ENCODE assay signal across 8 cellular contexts in the genomic region with DNA sequence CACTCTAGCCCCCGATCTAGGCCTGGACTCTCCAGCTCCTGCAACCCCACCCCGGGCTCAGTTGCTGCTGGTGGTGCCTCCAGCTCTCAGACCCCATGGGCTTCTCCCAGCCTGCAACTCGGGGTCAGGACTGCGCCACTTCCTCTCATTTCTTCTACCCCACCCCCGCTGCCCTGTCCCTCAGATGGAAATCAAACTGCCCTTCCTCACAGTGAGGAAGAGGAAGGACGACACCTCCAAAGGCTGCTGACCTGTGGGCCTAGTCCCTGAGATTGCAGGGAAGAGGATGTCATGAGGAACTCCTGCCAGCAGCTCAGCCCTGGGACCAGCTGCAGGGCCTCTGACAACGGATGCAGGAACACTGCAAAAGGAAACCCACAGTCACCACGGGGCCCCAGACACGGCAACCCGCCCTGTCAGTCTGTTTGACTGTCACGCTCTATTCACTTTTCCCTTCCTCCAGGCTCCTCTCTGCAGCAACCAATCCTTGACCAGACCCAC. TPM values are rescaled to one million over a fixed set of nuclear protein-coding genes. Genes with fewer than 3 reads are reported as not detected.
A peak's percentile ranks its signal among the peaks of the same experiment; 100 is the strongest.
DNase-seq lines count a peak whose midpoint lies in the region; ATAC-seq and TF ChIP-seq lines count a peak whose summit lies in the region.

No MANE protein-coding gene starts in this region.

- no peaks in the 10 kb centered on the region for H3K27me3 Mint-ChIP-seq in mesothelial cell of epicardium (ENCODE audit: low read depth)
- H3K27me3 Mint-ChIP-seq in type B pancreatic cell, result no peaks in the 10 kb centered on the region

- H3K9me3 Mint-ChIP-seq in mesothelial cell of epicardium (no peaks in the 10 kb centered on the region), type B pancreatic cell (no peaks in the 10 kb centered on the region)

- peaks cover 81% of the 10 kb centered on the region for H3K4me1 ChIP-seq in RWPE2 (ENCODE audit: insufficient read depth, poor library complexity, severe bottlenecking)

- H3K4me3 Mint-ChIP-seq in mesothelial cell of epicardium (no peak overlapping the region), type B pancreatic cell (peak overlapping the region; percentile 81)

- no peaks in the 10 kb centered on the region for H3K27me3 ChIP-seq in RWPE2 (ENCODE audit: insufficient read depth, poor library complexity, severe bottlenecking)

- DNase-seq in EH (ENCODE audit: low read depth) (peak; percentile 46), RWPE2 (ENCODE audit: low spot score) (no peak), mesothelial cell of epicardium (ENCODE audit: low spot score in 2 of 2, unreplicated experiment in 2 of 2) (no peak), type B pancreatic cell (ENCODE audit: extremely low spot score, unreplicated experiment) (no peak), NCI-H1105 (lab: John Stamatoyannopoulos, UW) (no peak), HuH-7 (ENCODE audit: low spot score) (no peak)

- H3K4me1 Mint-ChIP-seq in mesothelial cell of epicardium (peaks cover 71% of the 10 kb centered on the region), type B pancreatic cell (ENCODE audit: unreplicated experiment) (peaks cover 69% of the 10 kb centered on the region)

- no peaks in the 10 kb centered on the region for H3K9me3 ChIP-seq in RWPE2 (ENCODE audit: severe bottlenecking)

- H3K36me3 Mint-ChIP-seq in mesothelial cell of epicardium, result no peaks in the 10 kb centered on the region
- H3K36me3 Mint-ChIP-seq in type B pancreatic cell, result no peaks in the 10 kb centered on the region

- ATAC-seq in HG02623 (IDR thresholded peaks at IDR 0.05; ENCODE audit: unreplicated experiment) (peak; percentile 50), RWPE2 (ENCODE audit: low read depth) (no peak)

- H3K27ac Mint-ChIP-seq in mesothelial cell of epicardium, result peak overlapping the region; percentile 91
- H3K27ac Mint-ChIP-seq in type B pancreatic cell, result peak overlapping the region; percentile 97

- H3K36me3 ChIP-seq in RWPE2 (ENCODE audit: low read depth), result peaks cover 27% of the 10 kb centered on the region

- H3K27ac ChIP-seq in RWPE2 (ENCODE audit: poor library complexity, severe bottlenecking), result peak overlapping the region; percentile 99
- peak overlapping the region; percentile 80 for H3K27ac ChIP-seq in angular gyrus (ENCODE audit: low read depth, low read length)

- no peak for TF ChIP-seq CTCF in RWPE2 (IDR thresholded peaks at IDR 0.05; ENCODE audit: poor library complexity, severe bottlenecking)
- no peak for TF ChIP-seq CTCF in mesothelial cell of epicardium (IDR thresholded peaks at IDR 0.05; ENCODE audit: unreplicated experiment)
- TF ChIP-seq CTCF in type B pancreatic cell (conservative IDR thresholded peaks at IDR 0.05), result no peak

- H3K4me3 ChIP-seq in RWPE2 (ENCODE audit: severe bottlenecking), result no peak overlapping the region

RNA-seq across cellular contexts. Expression of a gene that starts 29.3 kb away (rescaled TPM):
- 46.4 to 48.6 TPM (median 47.7 TPM) in 3 replicates for total RNA-seq in mesothelial cell of epicardium
- total RNA-seq in type B pancreatic cell (ENCODE audit: low replicate concordance), result 35.5 and 64.8 TPM in 2 replicates
